Comparison of ENCODE assay signal across 12 cellular contexts in genomic region chr16:55471448-55472097, GRCh38. TPM values are rescaled to one million over a fixed set of nuclear protein-coding genes. Genes with fewer than 3 reads are reported as not detected.
DNase-seq lines count a peak whose midpoint lies in the region; TF ChIP-seq lines count a peak whose summit lies in the region.
"Had no signal": no experiment of that assay in that cellular context is flagged by ENCODE, and none has a peak within 500 bp of the region (broad histone marks: within the 10 kb centered on the region; RNA-seq: fewer than 3 reads in every experiment).

No MANE protein-coding gene starts in this region.

- no peak overlapping the region for H3K4me3 Mint-ChIP-seq in activated naive CD4-positive, alpha-beta T cell treated with anti-CD3 and anti-CD28 coated beads for 36 hours
- H3K4me3 Mint-ChIP-seq: memory B cell had no signal

- H3K27ac ChIP-seq in HUES48 (ENCODE audit: low read depth, low read length) (peak overlapping the region; percentile 21), epithelial cell of prostate (peak overlapping the region; percentile 85), tibial artery (peak overlapping the region; percentile 27 to 62)

- H3K9ac ChIP-seq in HUES48 (ENCODE audit: low read depth, low read length), result no peak overlapping the region

- intact Hi-C loops in activated naive CD4-positive, alpha-beta T cell treated with anti-CD3 and anti-CD28 coated beads for 36 hours (cut with micrococcal nuclease), result loop anchor here (2.0 kb wide), 1 partner anchor 727 kb away; no protein-coding TSS in a partner anchor
- intact Hi-C loops in tibial artery (cut with DNase I; ENCODE audit: low total_unique reads), result no loop called here

- no peak for TF ChIP-seq CTCF in tibial artery (IDR thresholded peaks at IDR 0.05)

- peaks cover 4% of the 10 kb centered on the region; the same call in 1 of the 2 replicates for H3K4me1 ChIP-seq in HUES48 (ENCODE audit: control insufficient read depth, insufficient read depth, low read length)
- peaks cover 0 to 35% (median 14%) of the 10 kb centered on the region in 4 donors for H3K4me1 ChIP-seq in tibial artery

- peaks cover 71% of the 10 kb centered on the region for H3K27me3 ChIP-seq in HUES48 (ENCODE audit: control insufficient read depth, insufficient read depth, low read length)
- no peaks in the 10 kb centered on the region for H3K27me3 ChIP-seq in tibial artery
- H3K27me3 ChIP-seq: upper lobe of left lung had no signal

- CTCF ChIA-PET in activated naive CD4-positive, alpha-beta T cell treated with anti-CD3 and anti-CD28 coated beads for 36 hours (lab: Charles Lee), result interaction anchor here (0.6 to 1.6 kb wide), 3 partner anchors 26 to 372 kb away, joined by 3 to 4 read pairs (median 3); no protein-coding TSS in a partner anchor

- peaks cover 5% of the 10 kb centered on the region for H3K27me3 Mint-ChIP-seq in activated naive CD4-positive, alpha-beta T cell treated with anti-CD3 and anti-CD28 coated beads for 36 hours (ENCODE audit: low read depth)

- no peaks in the 10 kb centered on the region for H3K9me3 ChIP-seq in HUES48 (ENCODE audit: control insufficient read depth, insufficient read depth, low read length)
- H3K9me3 ChIP-seq in tibial artery, result no peaks in the 10 kb centered on the region
- H3K9me3 ChIP-seq: upper lobe of left lung had no signal

- H3K4me3 ChIP-seq in HUES48 (ENCODE audit: low read depth, low read length) (no peak overlapping the region), tibial artery (no peak overlapping the region)
- H3K4me3 ChIP-seq: upper lobe of left lung had no signal

- H3K27ac Mint-ChIP-seq in activated naive CD4-positive, alpha-beta T cell treated with anti-CD3 and anti-CD28 coated beads for 36 hours, result peak overlapping the region; percentile 83
- H3K27ac Mint-ChIP-seq: memory B cell had no signal

- no peaks in the 10 kb centered on the region for H3K36me3 Mint-ChIP-seq in activated naive CD4-positive, alpha-beta T cell treated with anti-CD3 and anti-CD28 coated beads for 36 hours (ENCODE audit: low read depth)
- H3K36me3 Mint-ChIP-seq: memory B cell had no signal

- H3K9me3 Mint-ChIP-seq in activated naive CD4-positive, alpha-beta T cell treated with anti-CD3 and anti-CD28 coated beads for 36 hours, result no peaks in the 10 kb centered on the region
- H3K9me3 Mint-ChIP-seq: memory B cell had no signal

- H3K36me3 ChIP-seq in HUES48 (ENCODE audit: control insufficient read depth, insufficient read depth, low read length), result no peaks in the 10 kb centered on the region
- no peaks in the 10 kb centered on the region for H3K36me3 ChIP-seq in tibial artery
- H3K36me3 ChIP-seq: upper lobe of left lung had no signal

- peaks cover 12% of the 10 kb centered on the region for H3K4me1 Mint-ChIP-seq in activated naive CD4-positive, alpha-beta T cell treated with anti-CD3 and anti-CD28 coated beads for 36 hours (ENCODE audit: low read depth)
- H3K4me1 Mint-ChIP-seq: memory B cell had no signal

- DNase-seq in activated naive CD4-positive, alpha-beta T cell treated with anti-CD3 and anti-CD28 coated beads for 36 hours, result peak; percentile 49
- no peak for DNase-seq in activated naive CD4-positive, alpha-beta T cell treated with Interleukin-2 at 50 U/mL for 16 hours
- DNase-seq in epithelial cell of prostate (ENCODE audit: low read depth, low spot score) (peak; percentile 41), tibial artery (peak in 1 of 2 donors; percentile 38), DMS53 treated with DMSO at 0.1 percent for 48 hours (lab: John Stamatoyannopoulos, UW; ENCODE audit: unreplicated experiment) (no peak), NCI-H146 (lab: John Stamatoyannopoulos, UW) (no peak), DMS153 (lab: John Stamatoyannopoulos, UW) (no peak)
- DNase-seq: DND-41, Karpas-422, upper lobe of left lung had no signal

RNA-seq across cellular contexts. Expression of gene MMP2, which starts 7.4 kb away (rescaled TPM):
- total RNA-seq in activated naive CD4-positive, alpha-beta T cell treated with anti-CD3 and anti-CD28 coated beads for 36 hours, result not detected

RNA-seq across cellular contexts. Expression of gene LPCAT2, which starts 37.3 kb away (rescaled TPM):
- total RNA-seq in activated naive CD4-positive, alpha-beta T cell treated with anti-CD3 and anti-CD28 coated beads for 36 hours, result under 1 TPM; 0.12 to 0.32 TPM

Comparison
In these comparisons a context has a peak if more than half of its experiments do, and no peak if none do; other contexts are left out.
1. DNase-seq: peak in activated naive CD4-positive, alpha-beta T cell treated with anti-CD3 and anti-CD28 coated beads for 36 hours (single experiment) and epithelial cell of prostate (single experiment); none in activated naive CD4-positive, alpha-beta T cell treated with Interleukin-2 at 50 U/mL for 16 hours (single experiment), DMS53 treated with DMSO at 0.1 percent for 48 hours (single experiment), NCI-H146 (single experiment) and DMS153 (single experiment).
2. H3K27ac ChIP-seq: peak in every context shown above with its lines; median percentile 85 in epithelial cell of prostate; 44 in tibial artery; 21 in HUES48.